14 cellular contexts compared by ENCODE assay signal in the genomic region with DNA sequence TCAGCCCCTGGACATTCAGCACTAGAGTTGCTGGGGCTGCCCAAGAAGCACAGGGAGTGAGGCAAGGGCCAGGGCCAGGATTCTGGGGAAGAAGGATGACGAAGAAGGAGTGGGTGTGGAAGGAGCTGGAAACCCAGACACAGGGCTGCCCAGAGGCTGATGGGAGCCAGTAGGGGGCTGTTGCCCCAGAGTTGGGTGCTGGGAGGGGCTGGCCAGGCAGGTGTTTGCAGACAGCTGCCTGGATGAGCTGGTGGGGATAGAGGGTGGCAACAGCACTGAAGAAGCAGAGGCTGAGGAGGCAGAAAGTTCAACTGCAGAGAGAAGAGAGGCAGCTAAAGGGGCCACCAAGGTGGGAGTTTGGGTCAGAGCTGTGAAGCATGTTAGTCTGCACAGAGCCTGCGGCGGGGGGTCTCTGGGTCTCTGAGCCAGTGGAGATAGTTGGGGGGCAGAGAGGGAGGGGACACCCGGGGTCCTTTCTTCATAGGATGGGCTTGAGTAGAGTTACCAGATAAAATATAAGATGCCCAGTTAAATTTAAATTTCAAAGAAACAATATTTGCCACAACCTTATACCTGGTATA. TPM values are rescaled to one million over a fixed set of nuclear protein-coding genes. Genes with fewer than 3 reads are reported as not detected.
DNase-seq lines count a peak whose midpoint lies in the region; ATAC-seq, FAIRE-seq and TF ChIP-seq lines count a peak whose summit lies in the region.
"Had no signal": no experiment of that assay in that cellular context is flagged by ENCODE, and none has a peak within 500 bp of the region (broad histone marks: within the 10 kb centered on the region; RNA-seq: fewer than 3 reads in every experiment).

No MANE protein-coding gene starts in this region.

- no peak overlapping the region for H3K4me3 Mint-ChIP-seq in MCF 10A (ENCODE audit: unreplicated experiment)

- TF ChIP-seq POLR2A in breast epithelium (IDR thresholded peaks at IDR 0.05) (no peak), K562 (conservative IDR thresholded peaks at IDR 0.05) (no peak)

- BruUV-seq in MCF 10A (replicated peaks; lab: Mats Ljungman, UMichigan) (no TSS peak), K562 (replicated peaks; lab: Mats Ljungman, UMichigan) (no TSS peak)

- in situ Hi-C loops in K562 (cut with MboI), result loop anchor here (10.0 kb wide), 1 partner anchor 60 kb away; no protein-coding TSS in a partner anchor

- H3K36me3 Mint-ChIP-seq in MCF 10A (ENCODE audit: insufficient read depth, unreplicated experiment), result no peaks in the 10 kb centered on the region

- no peaks in the 10 kb centered on the region for H3K79me2 ChIP-seq in K562 (ENCODE audit: control insufficient read depth, insufficient read depth, low read length)

- peaks cover 11% of the 10 kb centered on the region for H3K4me1 Mint-ChIP-seq in MCF 10A (ENCODE audit: insufficient read depth, unreplicated experiment)

- ATAC-seq in K562 (peak; percentile 25; the same call in 2 of the 3 replicates), lower lobe of right lung (peak; percentile 37 to 44), upper lobe of right lung (peak; percentile 59), HG03469 (IDR thresholded peaks at IDR 0.05; ENCODE audit: unreplicated experiment) (no peak)

- no peaks in the 10 kb centered on the region for H3K27me3 Mint-ChIP-seq in MCF 10A (ENCODE audit: insufficient read depth, unreplicated experiment)

- FAIRE-seq in K562 (lab: Jason Lieb, UNC), result no peak
- FAIRE-seq: endometrium, keratinocyte had no signal

- H3K27me3 ChIP-seq in breast epithelium (no peaks in the 10 kb centered on the region), K562 (ENCODE audit: control insufficient read depth in 2 of 2, insufficient read depth in 2 of 2, low read length in 2 of 2) (no peaks in the 10 kb centered on the region), lower lobe of right lung (ENCODE audit: low read depth) (no peaks in the 10 kb centered on the region), upper lobe of right lung (no peaks in the 10 kb centered on the region)

- H3K27ac Mint-ChIP-seq in MCF 10A (ENCODE audit: low read depth, unreplicated experiment), result peak overlapping the region; percentile 16

- H3K9me3 ChIP-seq in breast epithelium, result no peaks in the 10 kb centered on the region
- no peaks in the 10 kb centered on the region for H3K9me3 ChIP-seq in K562 (replicated peaks; ENCODE audit: control insufficient read depth, insufficient read depth, low read depth, low read length)
- no peaks in the 10 kb centered on the region for H3K9me3 ChIP-seq in lower lobe of right lung
- no peaks in the 10 kb centered on the region for H3K9me3 ChIP-seq in upper lobe of right lung

- no peaks in the 10 kb centered on the region for H4K20me1 ChIP-seq in K562 (replicated peaks; ENCODE audit: control insufficient read depth, insufficient read depth, low read length)

- no peak overlapping the region for H3K4me2 ChIP-seq in K562 (ENCODE audit: insufficient read depth, low read length)

- intact Hi-C loops in MCF 10A (cut with micrococcal nuclease), result loop anchor here (5.0 kb wide), 3 partner anchors 112 to 317 kb away; no protein-coding TSS in a partner anchor
- intact Hi-C loops in breast epithelium (cut with DNase I; ENCODE audit: low total_unique reads), result no loop called here
- intact Hi-C loops in K562 (cut with micrococcal nuclease), result loop anchor here (10.0 kb wide), 1 partner anchor 220 kb away; no protein-coding TSS in a partner anchor
- intact Hi-C loops in lower lobe of right lung (cut with DNase I), result no loop called here
- intact Hi-C loops in upper lobe of right lung (cut with DNase I), result no loop called here

- POLR2A ChIA-PET in MCF 10A (lab: Yijun Ruan, JAX) (interaction anchor here (0.9 to 2.5 kb wide), 2 partner anchors 62 to 174 kb away, joined by 3 to 13 read pairs; no protein-coding TSS in a partner anchor), K562 (lab: Yijun Ruan, JAX) (interaction anchor here (0.9 kb wide), 1 partner anchor 10 kb away, joined by 3 read pairs; no protein-coding TSS in a partner anchor)

- 17% methylated on average over 1 of the region's 4 CpGs for WGBS in K562 (ENCODE audit: insufficient coverage, low coverage, missing lambda C conversion rate)

- no peak overlapping the region for H2AFZ ChIP-seq in K562 (ENCODE audit: low read depth, low read length)

- TF ChIP-seq CTCF in MCF 10A (IDR thresholded peaks at IDR 0.05; ENCODE audit: unreplicated experiment), result no peak
- TF ChIP-seq CTCF in breast epithelium (IDR thresholded peaks at IDR 0.05), result no peak
- TF ChIP-seq CTCF in K562 (IDR thresholded peaks at IDR 0.05 in 2 of 3, conservative IDR thresholded peaks at IDR 0.05 in 1 of 3; ENCODE audit: insufficient read depth in 2 of 3, low read depth in 1 of 3, low read length in 3 of 3), result no peak
- TF ChIP-seq CTCF in lower lobe of right lung (IDR thresholded peaks at IDR 0.05), result no peak
- TF ChIP-seq CTCF in upper lobe of right lung (IDR thresholded peaks at IDR 0.05), result no peak

- CTCF ChIA-PET in MCF 10A (lab: Yijun Ruan, JAX), result interaction anchor here (0.6 to 5.0 kb wide), 22 partner anchors 11 to 442 kb away, joined by 3 to 114 read pairs (median 8); partner anchors contain the start of genes AQP3 and NOL6
- CTCF ChIA-PET in K562 (lab: Yijun Ruan, JAX; ENCODE audit: low intra/inter-chr PET ratio), result no interaction called here

- H3K9me1 ChIP-seq in K562 (ENCODE audit: control insufficient read depth, insufficient read depth, low read length), result no peaks in the 10 kb centered on the region

- peak overlapping the region in 1 of 2 experiments; percentile 26; a peak in 1 of 4 replicates for H3K9ac ChIP-seq in K562 (ENCODE audit: insufficient read depth in 1 of 2, low read depth in 2 of 2, low read length in 2 of 2)

- TF ChIP-seq RAD21 in K562 (CRISPR knock-in tag; conservative IDR thresholded peaks at IDR 0.05 in 1 of 2, IDR thresholded peaks at IDR 0.05 in 1 of 2), result no peak

- H3K4me1 ChIP-seq in breast epithelium (no peaks in the 10 kb centered on the region), K562 (replicated peaks in 1 of 2; ENCODE audit: control insufficient read depth in 2 of 2, insufficient read depth in 2 of 2, low read length in 2 of 2) (peaks cover 2 to 35% of the 10 kb centered on the region in 2 experiments; a peak in 2 of 5 replicates), lower lobe of right lung (peaks cover 6% of the 10 kb centered on the region), upper lobe of right lung (no peaks in the 10 kb centered on the region)

- no peak for TF ChIP-seq EP300 in K562 (IDR thresholded peaks at IDR 0.05; ENCODE audit: low read length)

- H3K36me3 ChIP-seq in breast epithelium (no peaks in the 10 kb centered on the region), K562 (ENCODE audit: control insufficient read depth, insufficient read depth, low read length) (no peaks in the 10 kb centered on the region), lower lobe of right lung (no peaks in the 10 kb centered on the region), upper lobe of right lung (no peaks in the 10 kb centered on the region)

- H3K4me3 ChIP-seq in breast epithelium (no peak overlapping the region), K562 (no peak overlapping the region), lower lobe of right lung (no peak overlapping the region), upper lobe of right lung (no peak overlapping the region)

- no peaks in the 10 kb centered on the region for H3K9me3 Mint-ChIP-seq in MCF 10A (ENCODE audit: unreplicated experiment)

- H3K27ac ChIP-seq in breast epithelium (peak overlapping the region in 1 of 2 donors; percentile 56), K562 (ENCODE audit: extremely low read depth, low read depth, low read length) (no peak overlapping the region), lower lobe of right lung (no peak overlapping the region), upper lobe of right lung (no peak overlapping the region)

- DNase-seq in MCF 10A (ENCODE audit: unreplicated experiment) (peak; percentile 46), breast epithelium (ENCODE audit: low spot score in 2 of 2) (no peak), K562 (ENCODE audit: extremely low read depth in 1 of 4, low spot score in 3 of 4) (peak in 1 of 4 experiments; percentile 12), lower lobe of right lung (no peak), upper lobe of right lung (no peak), NCI-H187 (lab: John Stamatoyannopoulos, UW) (no peak), NCI-H2227 treated with DMSO at 0.1 percent for 48 hours (lab: John Stamatoyannopoulos, UW) (no peak)
- DNase-seq: ACHN; stimulated activated CD4-positive, alpha-beta T cell treated with anti-CD3 and anti-CD28 coated beads, Interleukin-4, amount 100 ng/mL, for 1 hour had no signal

RNA-seq across cellular contexts. Expression of gene AQP7, which starts 2.5 kb away (rescaled TPM):
- not detected in 2 replicates for total RNA-seq in MCF 10A (2022)
- 100 to 1,000 TPM in 1 of 3 donors, 10 to 100 TPM in 2; 29.3 to 193 (median 38.3) TPM for total RNA-seq in breast epithelium
- 0.70 and 1.6 TPM in 2 replicates for total RNA-seq in K562 (2011; cell fraction: chromatin; rRNA removed; ENCODE audit: low replicate concordance)
- 0.50 and 1.3 TPM in 2 replicates for total RNA-seq in K562 (2011; cell fraction: nucleolus; rRNA removed)
- total RNA-seq in K562 (2011; cell fraction: nucleoplasm; rRNA removed), result 1.3 and 2.0 TPM in 2 replicates
- not detected in 2 replicates for total RNA-seq in K562 (2014; rRNA removed)
- total RNA-seq in K562 (2014; rRNA removed; fragmentation: Illumina TruSeq; extraction: Trizol), result 0.06 TPM in 1 of 2 replicates, not detected in the other
- total RNA-seq in K562 (2015; rRNA removed; fragmentation: Illumina TruSeq; extraction: Trizol), result not detected in 2 replicates
- total RNA-seq in K562 (2021), result 0.04 and 0.13 TPM in 2 replicates
- 0.50 and 0.53 TPM in 2 replicates for polyA plus RNA-seq in K562 (2011; rRNA removed)
- polyA plus RNA-seq in K562 (2011; cell fraction: cytosol; rRNA removed), result 0.25 and 1.5 TPM in 2 replicates
- 1.5 and 1.9 TPM in 2 replicates for polyA plus RNA-seq in K562 (2011; cell fraction: nucleus; rRNA removed)
- polyA plus RNA-seq in K562 (2012), result 0.17 and 0.66 TPM in 2 replicates
- 0.07 and 0.15 TPM in 2 replicates for polyA plus RNA-seq in K562 (2014; fragmentation: Illumina TruSeq; extraction: Trizol)
- polyA plus RNA-seq in K562 (2014; fragmentation: Nextera tagmentation; extraction: Ambion mirVana), result under 1 TPM in 1 of 2 experiments, not detected in 1; 0.11 TPM
- polyA plus RNA-seq in K562 (2014; rRNA removed), result 0.04 and 0.46 TPM in 2 replicates
- polyA minus RNA-seq in K562 (2011; rRNA and poly(A)+ RNA removed), result 0.18 and 0.81 TPM in 2 replicates
- not detected in 2 replicates for polyA minus RNA-seq in K562 (2011; cell fraction: cytosol; rRNA and poly(A)+ RNA removed)
- polyA minus RNA-seq in K562 (2011; cell fraction: nucleus; rRNA and poly(A)+ RNA removed), result 0.22 TPM in 1 of 2 replicates, not detected in the other
- 3.7 TPM for total RNA-seq in lower lobe of right lung
- 2.4 TPM for total RNA-seq in upper lobe of right lung
- total RNA-seq: activated CD8-positive, alpha-beta memory T cell treated with anti-CD3 and anti-CD28 coated beads for 36 hours; glomerular endothelial cell had no signal
- polyA plus RNA-seq: keratinocyte had no signal

RNA-seq across cellular contexts. Expression of gene AQP3, which starts 42.5 kb away (rescaled TPM):
- 0.83 and 0.89 TPM in 2 replicates for total RNA-seq in MCF 10A (2022)
- 10 to 100 TPM; 19.0 to 47.9 (median 45.1) TPM for total RNA-seq in breast epithelium
- 13.3 and 46.7 TPM in 2 replicates for total RNA-seq in K562 (2011; cell fraction: chromatin; rRNA removed; ENCODE audit: low replicate concordance)
- total RNA-seq in K562 (2011; cell fraction: nucleolus; rRNA removed), result 57.8 and 76.0 TPM in 2 replicates
- total RNA-seq in K562 (2011; cell fraction: nucleoplasm; rRNA removed), result 30.8 and 35.2 TPM in 2 replicates
- total RNA-seq in K562 (2014; rRNA removed), result 17.6 and 26.9 TPM in 2 replicates
- 11.1 and 12.8 TPM in 2 replicates for total RNA-seq in K562 (2014; rRNA removed; fragmentation: Illumina TruSeq; extraction: Trizol)
- total RNA-seq in K562 (2015; rRNA removed; fragmentation: Illumina TruSeq; extraction: Trizol), result 13.3 and 15.1 TPM in 2 replicates
- total RNA-seq in K562 (2021), result 25.5 and 27.1 TPM in 2 replicates
- 25.8 and 31.5 TPM in 2 replicates for polyA plus RNA-seq in K562 (2011; rRNA removed)
- 51.7 and 150 TPM in 2 replicates for polyA plus RNA-seq in K562 (2011; cell fraction: cytosol; rRNA removed)
- polyA plus RNA-seq in K562 (2011; cell fraction: nucleus; rRNA removed), result 29.5 and 64.4 TPM in 2 replicates
- 11.3 and 35.0 TPM in 2 replicates for polyA plus RNA-seq in K562 (2012)
- 25.0 and 30.0 TPM in 2 replicates for polyA plus RNA-seq in K562 (2014; fragmentation: Illumina TruSeq; extraction: Trizol)
- 1 to 10 TPM; 4.2 to 6.0 TPM for polyA plus RNA-seq in K562 (2014; fragmentation: Nextera tagmentation; extraction: Ambion mirVana)
- 25.3 and 29.9 TPM in 2 replicates for polyA plus RNA-seq in K562 (2014; rRNA removed)
- polyA minus RNA-seq in K562 (2011; rRNA and poly(A)+ RNA removed), result 12.9 and 30.5 TPM in 2 replicates
- polyA minus RNA-seq in K562 (2011; cell fraction: cytosol; rRNA and poly(A)+ RNA removed), result 34.6 and 39.6 TPM in 2 replicates
- polyA minus RNA-seq in K562 (2011; cell fraction: nucleus; rRNA and poly(A)+ RNA removed), result 6.3 and 7.5 TPM in 2 replicates
- total RNA-seq in lower lobe of right lung, result 357 TPM
- total RNA-seq in upper lobe of right lung, result 352 TPM

Comparison
In these comparisons a context has a peak if more than half of its experiments do, and no peak if none do; other contexts are left out.
1. intact Hi-C loops: an anchor here in MCF 10A (5.0 kb wide) and K562 (10.0 kb wide); none called in breast epithelium, lower lobe of right lung and upper lobe of right lung.